Comparison of ENCODE assay signal across 9 cellular contexts in the genomic region with DNA sequence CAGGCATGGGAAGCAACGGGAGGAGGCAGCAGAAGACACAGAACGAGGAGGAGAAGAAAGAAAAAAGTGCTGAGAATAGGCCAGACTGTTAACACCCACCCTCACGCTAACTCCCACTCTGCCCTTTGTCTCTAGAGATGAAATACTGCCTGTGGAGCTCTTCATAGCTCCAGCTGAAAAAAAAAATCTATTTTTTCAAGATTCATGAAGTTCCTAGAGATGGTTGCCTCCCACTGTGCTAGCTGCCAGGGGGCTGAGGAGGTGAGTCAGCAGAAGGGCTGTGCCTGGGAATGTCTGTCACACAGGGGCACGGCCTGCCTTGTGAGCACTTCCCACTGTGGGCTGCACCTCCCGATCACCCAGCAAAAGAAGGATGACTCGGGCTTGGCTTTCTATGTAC. TPM values are rescaled to one million over a fixed set of nuclear protein-coding genes. Genes with fewer than 3 reads are reported as not detected.
DNase-seq lines count a peak whose midpoint lies in the region; ATAC-seq and TF ChIP-seq lines count a peak whose summit lies in the region.
"Had no signal": no experiment of that assay in that cellular context is flagged by ENCODE, and none has a peak within 500 bp of the region (broad histone marks: within the 10 kb centered on the region; RNA-seq: fewer than 3 reads in every experiment).

No MANE protein-coding gene starts in this region.

- no peak overlapping the region for H2AFZ ChIP-seq in hepatocyte

- H3K4me3 ChIP-seq in H7 (ENCODE audit: insufficient read depth, low read depth, low read length) (no peak overlapping the region), hepatocyte (no peak overlapping the region), gastrocnemius medialis (no peak overlapping the region)

- no peak for TF ChIP-seq POLR2A in gastrocnemius medialis (IDR thresholded peaks at IDR 0.05)

- H3K36me3 ChIP-seq in H7 (replicated peaks; ENCODE audit: control insufficient read depth, insufficient read depth, low read length) (peaks cover 4% of the 10 kb centered on the region), hepatocyte (replicated peaks; ENCODE audit: insufficient read depth, low read depth) (no peaks in the 10 kb centered on the region), gastrocnemius medialis (peaks cover 0 to 20% of the 10 kb centered on the region in 2 donors)

- intact Hi-C loops in gastrocnemius medialis (cut with DNase I; ENCODE audit: low total_unique reads) = no loop called here

- no peaks in the 10 kb centered on the region for H3K9me3 ChIP-seq in hepatocyte (ENCODE audit: low read depth)
- H3K9me3 ChIP-seq in gastrocnemius medialis = no peaks in the 10 kb centered on the region

- H3K27ac ChIP-seq in hepatocyte (peak overlapping the region; percentile 51), gastrocnemius medialis (peak overlapping the region in 1 of 4 donors; percentile 50)
- H3K27ac ChIP-seq: KMS-11 had no signal

- no peaks in the 10 kb centered on the region for H3K27me3 ChIP-seq in H7 (ENCODE audit: control insufficient read depth, insufficient read depth, low read length)
- no peaks in the 10 kb centered on the region for H3K27me3 ChIP-seq in hepatocyte
- no peaks in the 10 kb centered on the region for H3K27me3 ChIP-seq in gastrocnemius medialis

- H4K20me1 ChIP-seq in hepatocyte (ENCODE audit: insufficient read depth, poor library complexity, severe bottlenecking) = no peaks in the 10 kb centered on the region

- TF ChIP-seq CTCF in hepatocyte (IDR thresholded peaks at IDR 0.05; ENCODE audit: poor library complexity) (no peak), gastrocnemius medialis (IDR thresholded peaks at IDR 0.05 in 4 of 5, conservative IDR thresholded peaks at IDR 0.05 in 1 of 5) (no peak)

- no peaks in the 10 kb centered on the region for H3K9me2 ChIP-seq in hepatocyte (replicated peaks; ENCODE audit: insufficient read depth)

- DNase-seq in H7 (peak; percentile 72), amygdala (lab: John Stamatoyannopoulos, UW) (peak in 36 of 56 donors; percentile 19 to 87 (median 46)), hepatocyte (ENCODE audit: low spot score) (peak; percentile 74), gastrocnemius medialis (peak; percentile 30 to 40), KG1 (lab: John Stamatoyannopoulos, UW) (no peak)
- no peak for DNase-seq in activated CD4-positive, alpha-beta T cell treated with anti-CD3 and anti-CD28 coated beads for 1 hour
- no peak for DNase-seq in activated effector memory CD4-positive, alpha-beta T cell treated with Interleukin-2 at 50 U/mL for 16 hours

- in situ Hi-C loops in gastrocnemius medialis (cut with MboI; ENCODE audit: low sequenced_read_pairs in 4 of 4) = no loop called here

- 43% methylated on average over 6 of the region's 6 CpGs for WGBS in hepatocyte (ENCODE audit: low lambda C conversion rate, missing lambda C conversion rate)

- H3K79me2 ChIP-seq in hepatocyte = no peaks in the 10 kb centered on the region

- H3K4me1 ChIP-seq in hepatocyte (ENCODE audit: insufficient read depth) = peaks cover 32% of the 10 kb centered on the region
- H3K4me1 ChIP-seq in gastrocnemius medialis = peaks cover 32 to 42% of the 10 kb centered on the region in 2 donors

- ATAC-seq in gastrocnemius medialis = peak; percentile 31
- ATAC-seq in GM18867 (IDR thresholded peaks at IDR 0.05; ENCODE audit: unreplicated experiment) = no peak

- peak overlapping the region; percentile 8 for H3K4me2 ChIP-seq in hepatocyte
- H3K4me2 ChIP-seq: KMS-11 had no signal

RNA-seq across cellular contexts. Expression of gene FSCN1, which starts 44.3 kb away (rescaled TPM):
- 725 and 892 TPM in 2 replicates for total RNA-seq in H7 (2014; rRNA removed; shearing (Covaris generic))
- total RNA-seq in hepatocyte (82.9 and 117 TPM in 2 replicates), gastrocnemius medialis (1 to 10 TPM; 1.6 to 4.7 (median 2.9) TPM)
- polyA plus RNA-seq in hepatocyte = 120 and 132 TPM in 2 replicates

Comparison
In these comparisons a context has a peak if more than half of its experiments do, and no peak if none do; other contexts are left out.
1. DNase-seq: peak in H7 (single experiment), amygdala (36 of 56), hepatocyte (single experiment) and gastrocnemius medialis (2 of 2); none in activated CD4-positive, alpha-beta T cell treated with anti-CD3 and anti-CD28 coated beads for 1 hour (single experiment), KG1 (single experiment) and activated effector memory CD4-positive, alpha-beta T cell treated with Interleukin-2 at 50 U/mL for 16 hours (single experiment).
2. RNA of gene FSCN1, which starts 44.3 kb away (total RNA-seq): 725 to 892 TPM in H7 and 82.9 to 117 TPM in hepatocyte; 1.6 to 4.7 TPM in gastrocnemius medialis; every median in the first group is over 10 times any median in the second.